ENCODE assay signal across 13 cellular contexts in genomic region chr11:5394091-5394490, GRCh38. TPM values are rescaled to one million over a fixed set of nuclear protein-coding genes. Genes with fewer than 3 reads are reported as not detected.
"Had no signal": no experiment of that assay in that cellular context is flagged by ENCODE, and none has a peak within 500 bp of the region (broad histone marks: within the 10 kb centered on the region; RNA-seq: fewer than 3 reads in every experiment).

No MANE protein-coding gene starts in this region.

- H3K4me3 Mint-ChIP-seq: IgD-negative memory B cell had no signal

- H3K4me1 Mint-ChIP-seq: IgD-negative memory B cell had no signal

- H3K27ac Mint-ChIP-seq: IgD-negative memory B cell had no signal

- H3K4me2 ChIP-seq: KMS-11 had no signal

- H3K9ac ChIP-seq: KMS-11 had no signal

- ATAC-seq: HepG2 had no signal

- H3K36me3 Mint-ChIP-seq: IgD-negative memory B cell had no signal

- FAIRE-seq: HepG2, HTR-8/SVneo had no signal

- H3K27ac ChIP-seq: HL-60, KMS-11 had no signal

- DNase-seq: IMR-90, Karpas-422, Kasumi-1, KBM-7, KG1 had no signal

RNA-seq across cellular contexts. Expression of gene OR51M1, which starts 10.5 kb away (rescaled TPM):
- total RNA-seq: HepG2, HT-29, HT1080, LHCN-M2 had no signal
- polyA plus RNA-seq: HepG2, IgD-negative memory B cell had no signal

RNA-seq across cellular contexts. Expression of gene OR51Q1, which starts 27.8 kb away (rescaled TPM):
- total RNA-seq: HepG2, HT-29, HT1080, IMR-90, LHCN-M2 had no signal
- polyA plus RNA-seq: HepG2, IgD-negative memory B cell, IMR-90 had no signal

RNA-seq across cellular contexts. Expression of gene OR51B6, which starts 42.8 kb away (rescaled TPM):
- total RNA-seq: HepG2, HT-29, HT1080, IMR-90, LHCN-M2 had no signal
- polyA plus RNA-seq: HepG2, IgD-negative memory B cell, IMR-90 had no signal

RNA-seq across cellular contexts. Expression of gene OR51I1, which starts 47.2 kb away (rescaled TPM):
- total RNA-seq: HepG2, HT-29, IMR-90, LHCN-M2 had no signal
- polyA plus RNA-seq: IgD-negative memory B cell, IMR-90 had no signal

RNA-seq across cellular contexts. Expression of gene OR51B5, which starts 50.8 kb away (rescaled TPM):
- total RNA-seq: HT-29, LHCN-M2 had no signal
- polyA plus RNA-seq: IgD-negative memory B cell had no signal
